9 cellular contexts compared by ENCODE assay signal in genomic region chr6:43009124-43009523, GRCh38. TPM values are rescaled to one million over a fixed set of nuclear protein-coding genes. Genes with fewer than 3 reads are reported as not detected.
DNase-seq lines count a peak whose midpoint lies in the region; ATAC-seq and TF ChIP-seq lines count a peak whose summit lies in the region.
"Had no signal": no experiment of that assay in that cellular context is flagged by ENCODE, and none has a peak within 500 bp of the region (broad histone marks: within the 10 kb centered on the region; RNA-seq: fewer than 3 reads in every experiment).

No MANE protein-coding gene starts in this region.

- H3K36me3 ChIP-seq in fibroblast of lung (ENCODE audit: control insufficient read depth, insufficient read depth, low read length) = peaks cover 30% of the 10 kb centered on the region

- H3K9me3 ChIP-seq in fibroblast of lung (ENCODE audit: control insufficient read depth, insufficient read depth, low read depth, low read length) = no peaks in the 10 kb centered on the region

- POLR2A ChIA-PET in WTC11 (lab: Charles Lee) = interaction anchor here (1.0 to 1.1 kb wide), 2 partner anchors 30 to 80 kb away, joined by 3 read pairs; partner anchors contain the start of genes CNPY3 and PEX6

- H3K4me1 ChIP-seq in fibroblast of lung (ENCODE audit: control insufficient read depth, extremely low read depth, insufficient read depth, low read length) = peaks cover 8% of the 10 kb centered on the region

- H3K27ac Mint-ChIP-seq in IgD-negative memory B cell (peak overlapping the region in 2 of 3 donors; percentile 12 to 56), WTC11 (no peak overlapping the region)

- DNase-seq in DMS53 treated with DMSO at 0.1 percent for 48 hours (lab: John Stamatoyannopoulos, UW; ENCODE audit: unreplicated experiment) (peak; percentile 16), WTC11 (ENCODE audit: low spot score) (peak; percentile 36), fibroblast of lung (ENCODE audit: low read depth in 2 of 2) (peak; percentile 15 to 28)
- DNase-seq in stimulated activated CD4-positive, alpha-beta T cell treated with anti-CD3 and anti-CD28 coated beads, Interleukin-2, amount 100 ng/mL, for 24 hours = peak; percentile 39 to 41

- no peak overlapping the region for H3K9ac ChIP-seq in fibroblast of lung (ENCODE audit: insufficient read depth, low read length)

- TF ChIP-seq CTCF in WTC11 (IDR thresholded peaks at IDR 0.05) (no peak), fibroblast of lung (conservative IDR thresholded peaks at IDR 0.05 in 1 of 2, IDR thresholded peaks at IDR 0.05 in 1 of 2; ENCODE audit: low read depth in 1 of 2, low read length in 2 of 2) (peak; percentile 31 to 52)

- H3K4me1 Mint-ChIP-seq in IgD-negative memory B cell (peaks cover 19 to 33% (median 30%) of the 10 kb centered on the region in 3 donors), WTC11 (peaks cover 15% of the 10 kb centered on the region)

- no peaks in the 10 kb centered on the region for H3K27me3 ChIP-seq in fibroblast of lung (ENCODE audit: control insufficient read depth, insufficient read depth, low read length)

- CTCF ChIA-PET in WTC11 (lab: Charles Lee) = no interaction called here

- no peaks in the 10 kb centered on the region for H3K27me3 Mint-ChIP-seq in IgD-negative memory B cell
- no peaks in the 10 kb centered on the region for H3K27me3 Mint-ChIP-seq in WTC11 (ENCODE audit: low read depth)

- no peaks in the 10 kb centered on the region for H3K36me3 Mint-ChIP-seq in IgD-negative memory B cell
- peaks cover 55% of the 10 kb centered on the region for H3K36me3 Mint-ChIP-seq in WTC11

- H3K4me3 ChIP-seq in fibroblast of lung (replicated peaks in 1 of 4; ENCODE audit: control extremely low read depth in 1 of 4, insufficient read depth in 1 of 4, low read depth in 3 of 4, low read length in 4 of 4) = no peak overlapping the region

- H2AFZ ChIP-seq in fibroblast of lung (ENCODE audit: low read length) = no peak overlapping the region

- H3K4me3 Mint-ChIP-seq in IgD-negative memory B cell (peak overlapping the region in 1 of 4 donors; percentile 57), WTC11 (no peak overlapping the region)

- ATAC-seq in WTC11 (no peak), HG03175 (IDR thresholded peaks at IDR 0.05; ENCODE audit: unreplicated experiment) (no peak), HG02798 (IDR thresholded peaks at IDR 0.05; ENCODE audit: poor library complexity, unreplicated experiment) (no peak), GM21423 (IDR thresholded peaks at IDR 0.05; ENCODE audit: unreplicated experiment) (no peak)
- ATAC-seq: left colon had no signal

- H3K79me2 ChIP-seq in fibroblast of lung (ENCODE audit: control insufficient read depth, insufficient read depth, low read length) = peaks cover 11% of the 10 kb centered on the region

- H3K4me2 ChIP-seq in fibroblast of lung (ENCODE audit: extremely low read depth, insufficient read depth, low read length) = no peak overlapping the region

- H4K20me1 ChIP-seq in fibroblast of lung (ENCODE audit: control insufficient read depth, extremely low read depth, insufficient read depth, low read length) = no peaks in the 10 kb centered on the region

- H3K27ac ChIP-seq in fibroblast of lung (ENCODE audit: insufficient read depth, low read length) = no peak overlapping the region

- H3K9me3 Mint-ChIP-seq in IgD-negative memory B cell = no peaks in the 10 kb centered on the region
- no peaks in the 10 kb centered on the region for H3K9me3 Mint-ChIP-seq in WTC11

TF ChIP-seq in WTC11, 78 proteins besides CTCF, POLR2A, EP300 and RAD21 (continues in another document):
- TF ChIP-seq ZNF423 (CRISPR knock-in tag; IDR thresholded peaks at IDR 0.05) (no peak), ZSCAN18 (CRISPR knock-in tag; IDR thresholded peaks at IDR 0.05) (no peak), SMAD3 (CRISPR knock-in tag; IDR thresholded peaks at IDR 0.05; ENCODE audit: borderline replicate concordance) (no peak), ETV6 (CRISPR knock-in tag; IDR thresholded peaks at IDR 0.05) (no peak), OVOL2 (CRISPR knock-in tag; IDR thresholded peaks at IDR 0.05; ENCODE audit: borderline replicate concordance) (no peak), E2F5 (CRISPR knock-in tag; IDR thresholded peaks at IDR 0.05) (no peak), ZNF138 (CRISPR knock-in tag; conservative IDR thresholded peaks at IDR 0.05) (no peak)
- TF ChIP-seq, protein P1, sequence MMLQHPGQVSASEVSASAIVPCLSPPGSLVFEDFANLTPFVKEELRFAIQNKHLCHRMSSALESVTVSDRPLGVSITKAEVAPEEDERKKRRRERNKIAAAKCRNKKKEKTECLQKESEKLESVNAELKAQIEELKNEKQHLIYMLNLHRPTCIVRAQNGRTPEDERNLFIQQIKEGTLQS (CRISPR knock-in tag; conservative IDR thresholded peaks at IDR 0.05) = no peak
- TF ChIP-seq, protein P2, sequence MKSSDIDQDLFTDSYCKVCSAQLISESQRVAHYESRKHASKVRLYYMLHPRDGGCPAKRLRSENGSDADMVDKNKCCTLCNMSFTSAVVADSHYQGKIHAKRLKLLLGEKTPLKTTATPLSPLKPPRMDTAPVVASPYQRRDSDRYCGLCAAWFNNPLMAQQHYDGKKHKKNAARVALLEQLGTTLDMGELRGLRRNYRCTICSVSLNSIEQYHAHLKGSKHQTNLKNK (CRISPR knock-in tag; IDR thresholded peaks at IDR 0.05) = no peak

RNA-seq across cellular contexts. Expression of gene MEA1, which starts 4.6 kb away (rescaled TPM):
- 76.3 TPM for polyA plus RNA-seq in IgD-negative memory B cell
- total RNA-seq in WTC11 (2021) = 85.0 to 91.2 TPM (median 86.5 TPM) in 3 replicates
- total RNA-seq in fibroblast of lung = 52.1 and 60.9 TPM in 2 replicates
- polyA plus RNA-seq in fibroblast of lung = 81.0 and 111 TPM in 2 replicates
- polyA plus RNA-seq in fibroblast of lung (2012) = 119 and 155 TPM in 2 replicates
- 53.3 and 64.5 TPM in 2 replicates for polyA minus RNA-seq in fibroblast of lung (ENCODE audit: low replicate concordance)

RNA-seq across cellular contexts. Expression of gene KLHDC3, which starts 4.9 kb away (rescaled TPM):
- polyA plus RNA-seq in IgD-negative memory B cell (60.3 TPM), fibroblast of lung (44.3 and 54.0 TPM in 2 replicates)
- total RNA-seq in WTC11 (2021) (157 to 172 TPM (median 169 TPM) in 3 replicates), fibroblast of lung (54.5 and 72.2 TPM in 2 replicates)
- polyA plus RNA-seq in fibroblast of lung (2012) = 54.7 and 66.3 TPM in 2 replicates
- polyA minus RNA-seq in fibroblast of lung (ENCODE audit: low replicate concordance) = 99.7 and 141 TPM in 2 replicates

RNA-seq across cellular contexts. Expression of gene RRP36, which starts 12.3 kb away (rescaled TPM):
- polyA plus RNA-seq in IgD-negative memory B cell (54.8 TPM), fibroblast of lung (88.0 and 110 TPM in 2 replicates)
- total RNA-seq in WTC11 (2021) (65.6 to 81.0 TPM (median 67.9 TPM) in 3 replicates), fibroblast of lung (72.4 and 73.0 TPM in 2 replicates)
- polyA plus RNA-seq in fibroblast of lung (2012) = 86.4 and 113 TPM in 2 replicates
- 20.4 and 32.4 TPM in 2 replicates for polyA minus RNA-seq in fibroblast of lung (ENCODE audit: low replicate concordance)

RNA-seq across cellular contexts. Expression of gene PPP2R5D, which starts 24.8 kb away (rescaled TPM):
- polyA plus RNA-seq in IgD-negative memory B cell (17.5 TPM), fibroblast of lung (39.3 and 59.9 TPM in 2 replicates)
- total RNA-seq in WTC11 (2021) (47.5 to 52.7 TPM (median 49.0 TPM) in 3 replicates), fibroblast of lung (20.0 and 27.1 TPM in 2 replicates)
- polyA plus RNA-seq in fibroblast of lung (2012) = 33.5 and 45.6 TPM in 2 replicates
- 84.8 and 97.0 TPM in 2 replicates for polyA minus RNA-seq in fibroblast of lung (ENCODE audit: low replicate concordance)

RNA-seq across cellular contexts. Expression of gene PEX6, which starts 30.1 kb away (rescaled TPM):
- polyA plus RNA-seq in IgD-negative memory B cell = 12.7 TPM
- 8.2 to 12.6 TPM (median 11.7 TPM) in 3 replicates for total RNA-seq in WTC11 (2021)
- total RNA-seq in fibroblast of lung = 49.2 and 61.4 TPM in 2 replicates
- 4.0 and 5.3 TPM in 2 replicates for polyA plus RNA-seq in fibroblast of lung
- 10.5 and 12.8 TPM in 2 replicates for polyA plus RNA-seq in fibroblast of lung (2012)
- 15.7 and 34.8 TPM in 2 replicates for polyA minus RNA-seq in fibroblast of lung (ENCODE audit: low replicate concordance)
